ENCODE assay signal across 12 cellular contexts in the genomic region with DNA sequence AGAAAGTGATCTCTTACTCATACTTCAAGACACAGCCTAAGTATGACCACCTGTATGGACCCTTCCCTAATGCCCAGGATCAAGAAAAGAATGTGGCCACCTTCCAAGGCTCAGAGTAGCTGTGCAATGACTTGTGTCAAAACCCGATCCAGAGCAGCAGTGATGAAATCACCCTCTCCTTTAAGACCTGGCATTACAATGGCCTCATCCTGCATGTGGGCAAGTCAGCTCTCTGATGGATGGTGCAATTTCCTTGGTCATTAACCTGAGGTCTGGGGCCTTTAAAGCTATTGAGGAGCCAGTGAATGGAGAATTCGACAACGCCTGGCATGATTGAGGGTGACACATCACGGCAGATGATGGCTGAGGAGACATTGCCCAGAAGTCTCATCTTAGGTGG.
"Had no signal": no experiment of that assay in that cellular context is flagged by ENCODE, and none has a peak within 500 bp of the region (broad histone marks: within the 10 kb centered on the region; RNA-seq: fewer than 3 reads in every experiment).

No MANE protein-coding gene starts in this region.

- H3K27me3 ChIP-seq: cardiac muscle cell, gastroesophageal sphincter, right lobe of liver, suprapubic skin, upper lobe of left lung had no signal

- H3K4me3 Mint-ChIP-seq: activated CD8-positive, alpha-beta memory T cell treated with anti-CD3 and anti-CD28 coated beads, Interleukin-2, amount 10 ng/mL, durations not matched to agents 7 days and 5 days; activated T-cell treated with anti-CD3 and anti-CD28 coated beads, Interleukin-2, amount 50 U/mL, for 4 hours had no signal

- H3K27me3 Mint-ChIP-seq: activated CD8-positive, alpha-beta memory T cell treated with anti-CD3 and anti-CD28 coated beads, Interleukin-2, amount 10 ng/mL, durations not matched to agents 7 days and 5 days had no signal

- ATAC-seq: activated CD8-positive, alpha-beta memory T cell treated with anti-CD3 and anti-CD28 coated beads, Interleukin-2, amount 10 ng/mL, durations not matched to agents 7 days and 5 days; activated T-cell treated with anti-CD3 and anti-CD28 coated beads, Interleukin-2, amount 50 U/mL, for 4 hours; gastroesophageal sphincter; right lobe of liver had no signal

- H3K36me3 ChIP-seq: cardiac muscle cell, right lobe of liver, suprapubic skin, upper lobe of left lung had no signal

- H3K27ac ChIP-seq: cardiac muscle cell, gastroesophageal sphincter, right lobe of liver, suprapubic skin, upper lobe of left lung had no signal

- H3K4me1 ChIP-seq: gastroesophageal sphincter, right lobe of liver, suprapubic skin, upper lobe of left lung had no signal

- H3K9me3 ChIP-seq: gastroesophageal sphincter, right lobe of liver, suprapubic skin, upper lobe of left lung had no signal

- DNase-seq: activated CD4-positive, CD25-positive, alpha-beta regulatory T cell; activated CD8-positive, alpha-beta memory T cell treated with anti-CD3 and anti-CD28 coated beads, Interleukin-2, amount 10 ng/mL, durations not matched to agents 7 days and 5 days; activated T-cell treated with anti-CD3 and anti-CD28 coated beads, Interleukin-2, amount 50 U/mL, for 4 hours; kidney; right lobe of liver; stimulated activated CD4-positive, alpha-beta T cell treated with anti-CD3 and anti-CD28 coated beads, Interleukin-1b, Interleukin-23, amount 100 ng/mL, for 48 hours; stimulated activated naive CD4-positive, alpha-beta T cell; T-helper 2 cell; upper lobe of left lung had no signal

- H3K4me3 ChIP-seq: cardiac muscle cell, gastroesophageal sphincter, right lobe of liver, suprapubic skin, upper lobe of left lung had no signal

- H3K27ac Mint-ChIP-seq: activated CD8-positive, alpha-beta memory T cell treated with anti-CD3 and anti-CD28 coated beads, Interleukin-2, amount 10 ng/mL, durations not matched to agents 7 days and 5 days had no signal
